Comparison of ENCODE assay signal across 25 cellular contexts in genomic region chr1:2601721-2602303, GRCh38. TPM values are rescaled to one million over a fixed set of nuclear protein-coding genes. Genes with fewer than 3 reads are reported as not detected.
"Had no signal": no experiment of that assay in that cellular context is flagged by ENCODE, and none has a peak within 500 bp of the region (broad histone marks: within the 10 kb centered on the region; RNA-seq: fewer than 3 reads in every experiment).

No MANE protein-coding gene starts in this region.

- H3K27me3 Mint-ChIP-seq: activated CD8-positive, alpha-beta T cell treated with anti-CD3 and anti-CD28 coated beads for 36 hours; activated naive CD8-positive, alpha-beta T cell had no signal

- H3K36me3 ChIP-seq: SJCRH30, WERI-Rb-1 had no signal

- H3K9me3 ChIP-seq: SJCRH30, SK-N-SH had no signal

- H3K4me3 ChIP-seq: K562, SJCRH30 had no signal

- H3K36me3 Mint-ChIP-seq: activated naive CD8-positive, alpha-beta T cell; brain had no signal

- H3K27ac ChIP-seq: SJCRH30, WERI-Rb-1 had no signal

- DNase-seq: activated CD4-positive, alpha-beta T cell treated with anti-CD3 and anti-CD28 coated beads, Interleukin-2, amount 10 ng/mL, durations not matched to agents 7 days and 5 days; activated CD8-positive, alpha-beta memory T cell treated with anti-CD3 and anti-CD28 coated beads, Interleukin-2, amount 50 U/mL, for 4 hours; activated CD8-positive, alpha-beta T cell treated with anti-CD3 and anti-CD28 coated beads for 36 hours; activated naive CD4-positive, alpha-beta T cell; amygdala; Karpas-422; MM.1S; NCI-H1105; NCI-H1436; NCI-H1694 treated with DMSO at 0.1 percent for 48 hours; NCI-H2029 treated with DMSO at 0.1 percent for 48 hours; NCI-H345; NCI-H510A; NCI-H526 treated with DMSO at 0.1 percent for 48 hours; NCI-H82; SJCRH30; T-helper 1 cell; WERI-Rb-1 had no signal

- H3K27ac Mint-ChIP-seq: activated CD4-positive, alpha-beta T cell treated with anti-CD3 and anti-CD28 coated beads, Interleukin-2, amount 10 ng/mL, durations not matched to agents 7 days and 5 days; activated CD8-positive, alpha-beta T cell treated with anti-CD3 and anti-CD28 coated beads for 36 hours; activated naive CD8-positive, alpha-beta T cell; brain had no signal

- H3K4me3 Mint-ChIP-seq: activated CD4-positive, alpha-beta T cell treated with anti-CD3 and anti-CD28 coated beads, Interleukin-2, amount 10 ng/mL, durations not matched to agents 7 days and 5 days; activated CD8-positive, alpha-beta T cell treated with anti-CD3 and anti-CD28 coated beads for 36 hours; activated naive CD8-positive, alpha-beta T cell; brain had no signal

- ATAC-seq: activated CD4-positive, CD25-positive, alpha-beta regulatory T cell treated with anti-CD3 and anti-CD28 coated beads, Interleukin-2, amount 50 U/mL, for 24 hours; activated CD8-positive, alpha-beta T cell treated with anti-CD3 and anti-CD28 coated beads for 36 hours; K562 had no signal

- H3K4me1 Mint-ChIP-seq: activated CD4-positive, alpha-beta T cell treated with anti-CD3 and anti-CD28 coated beads, Interleukin-2, amount 10 ng/mL, durations not matched to agents 7 days and 5 days; brain had no signal

RNA-seq across cellular contexts. Expression of gene MMEL1, which starts 31.0 kb away (rescaled TPM):
- total RNA-seq: astrocyte, K562, OCI-LY7, SJCRH30 had no signal
- polyA plus RNA-seq: K562 had no signal

RNA-seq across cellular contexts. Expression of gene TNFRSF14, which starts 45.6 kb away (rescaled TPM):
- total RNA-seq: SJCRH30 had no signal
